In the genomic region with DNA sequence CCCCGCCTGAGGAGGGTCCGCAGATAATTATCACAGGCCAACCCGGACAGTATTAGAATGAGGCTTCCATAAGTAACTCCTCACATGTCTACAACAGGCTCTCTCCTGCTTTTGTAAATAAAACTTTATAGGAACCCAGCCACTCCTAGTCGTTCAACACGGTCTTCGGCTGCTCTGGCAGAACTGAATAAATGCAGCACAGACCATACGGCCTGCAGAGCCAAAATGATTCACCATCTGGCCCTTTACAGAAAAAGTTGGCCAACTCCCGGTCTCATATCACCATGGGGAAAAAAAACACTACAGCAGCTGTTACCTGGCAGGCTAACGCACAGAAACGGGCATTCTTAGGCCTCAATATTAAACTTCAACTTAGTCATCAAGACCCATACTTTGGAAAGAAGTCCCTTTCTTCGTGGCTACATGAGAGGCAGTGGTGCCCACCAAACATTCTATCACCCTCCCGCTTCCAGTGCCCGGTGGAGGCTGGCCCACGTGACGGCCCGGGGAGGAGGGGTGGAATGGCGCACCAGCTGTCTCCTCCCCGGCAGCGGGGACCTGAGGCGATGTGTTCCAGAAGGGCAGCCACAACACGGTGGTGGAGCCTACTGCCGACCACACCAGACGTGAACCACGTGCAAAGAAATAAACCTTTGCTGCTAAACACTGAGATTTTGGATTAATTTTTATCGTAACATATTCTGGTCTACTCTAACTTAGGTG, we compare ENCODE assay signal across 6 cellular contexts. TPM values are rescaled to one million over a fixed set of nuclear protein-coding genes. Genes with fewer than 3 reads are reported as not detected.
"Had no signal": no experiment of that assay in that cellular context is flagged by ENCODE, and none has a peak within 500 bp of the region (broad histone marks: within the 10 kb centered on the region; RNA-seq: fewer than 3 reads in every experiment).

No MANE protein-coding gene starts in this region.

RNA-seq across cellular contexts. Expression of a gene that starts 41.3 kb away (rescaled TPM):
- total RNA-seq: M059J, OCI-LY7, SJCRH30, SK-MEL-5 had no signal

RNA-seq across cellular contexts. Expression of a gene that starts 41.5 kb away (rescaled TPM):
- total RNA-seq: M059J, NCI-H460, OCI-LY7, SK-MEL-5 had no signal

RNA-seq across cellular contexts. Expression of a gene that starts 59.6 kb away (rescaled TPM):
- total RNA-seq: NCI-H460, OCI-LY7, PC-9, SK-MEL-5 had no signal
